ENCODE assay signal across 15 cellular contexts in the genomic region with DNA sequence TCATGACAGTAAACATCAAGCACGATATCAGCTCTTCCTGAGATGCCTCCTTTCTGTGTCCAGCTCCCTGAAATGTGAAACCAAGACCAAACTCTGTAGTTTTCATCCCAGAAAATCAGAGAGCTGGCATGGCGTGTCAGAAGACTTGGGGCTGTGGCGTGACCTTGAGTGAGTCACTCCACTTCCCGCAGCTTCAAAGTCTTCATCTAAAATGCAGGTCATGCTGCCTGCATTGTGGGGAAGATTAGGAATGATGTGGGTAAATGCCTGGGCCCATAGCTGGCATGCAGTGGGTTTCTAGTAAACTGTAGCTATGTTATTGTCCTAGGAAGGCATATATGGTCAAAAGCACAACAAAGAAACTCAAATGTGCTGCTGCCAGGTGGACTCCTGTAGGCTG. TPM values are rescaled to one million over a fixed set of nuclear protein-coding genes. Genes with fewer than 3 reads are reported as not detected.
DNase-seq lines count a peak whose midpoint lies in the region; ATAC-seq, FAIRE-seq and TF ChIP-seq lines count a peak whose summit lies in the region.
"Had no signal": no experiment of that assay in that cellular context is flagged by ENCODE, and none has a peak within 500 bp of the region (broad histone marks: within the 10 kb centered on the region; RNA-seq: fewer than 3 reads in every experiment).

No MANE protein-coding gene starts in this region.

- no peak for TF ChIP-seq POLR2A in GM12891 (IDR thresholded peaks at IDR 0.05; ENCODE audit: low read depth, low read length)

- peaks cover 5% of the 10 kb centered on the region for H3K9me3 ChIP-seq in adipocyte (ENCODE audit: control insufficient read depth, low read length)
- H3K9me3 ChIP-seq: ascending aorta had no signal

- no peaks in the 10 kb centered on the region for H3K36me3 ChIP-seq in adipocyte (ENCODE audit: control insufficient read depth, insufficient read depth, low read length, severe bottlenecking)

- peaks cover 44 to 72% of the 10 kb centered on the region in 2 donors for H3K36me3 Mint-ChIP-seq in stimulated activated naive B cell treated with anti-CD40 and anti-IgM and Interleukin-4, amounts not matched to agents 10 μg/mL and 1 μg/mL and 100 μg/mL, for 72 hours

- H3K9ac ChIP-seq in adipocyte (ENCODE audit: low read length) = no peak overlapping the region
- H3K9ac ChIP-seq: BLaER1 treated with 17β-estradiol and CSF1 and Interleukin-3, amounts not matched to agents 10 nM and 100 nM had no signal

- DNase-seq in AG08395 (ENCODE audit: low spot score) (peak; percentile 19), HCEC 1CT (peak; percentile 76), adipocyte (ENCODE audit: low read depth) (peak; percentile 61), foreskin melanocyte (peak; percentile 27), GM12891 (ENCODE audit: insufficient read length, low spot score) (no peak), frontal cortex (ENCODE audit: low spot score in 2 of 2) (no peak)
- no peak for DNase-seq in stimulated activated naive B cell treated with anti-CD40 and anti-IgM and Interleukin-4, amounts not matched to agents 10 μg/mL and 1 μg/mL and 100 μg/mL, for 72 hours
- no peak for DNase-seq in stimulated activated CD4-positive, alpha-beta T cell treated with anti-CD3 and anti-CD28 coated beads, Interleukin-4, amount 100 ng/mL, for 4 hours
- DNase-seq: activated CD4-positive, alpha-beta T cell treated with anti-CD3 and anti-CD28 coated beads for 36 hours; mesendoderm; NCI-H2171; posterior cingulate gyrus; stimulated activated naive CD4-positive, alpha-beta T cell treated with Interleukin-2 at 50 U/mL for 16 hours had no signal

- H3K4me1 ChIP-seq in adipocyte (ENCODE audit: control insufficient read depth, insufficient read depth, low read length) = no peaks in the 10 kb centered on the region
- H3K4me1 ChIP-seq: ascending aorta had no signal

- FAIRE-seq in GM12891 (lab: Jason Lieb, UNC) (no peak), frontal cortex (lab: Jason Lieb, UNC) (no peak)

- no peak overlapping the region for H3K4me3 ChIP-seq in adipocyte (ENCODE audit: low read length)
- H3K4me3 ChIP-seq: ascending aorta; BLaER1 treated with 17β-estradiol and CSF1 and Interleukin-3, amounts not matched to agents 10 nM and 100 nM had no signal

- H3K27me3 Mint-ChIP-seq in stimulated activated naive B cell treated with anti-CD40 and anti-IgM and Interleukin-4, amounts not matched to agents 10 μg/mL and 1 μg/mL and 100 μg/mL, for 72 hours = no peaks in the 10 kb centered on the region
- H3K27me3 Mint-ChIP-seq: activated CD4-positive, alpha-beta T cell treated with anti-CD3 and anti-CD28 coated beads for 36 hours had no signal

- H3K27me3 ChIP-seq in adipocyte (replicated peaks; ENCODE audit: control insufficient read depth, insufficient read depth, low read length) = no peaks in the 10 kb centered on the region
- H3K27me3 ChIP-seq: ascending aorta; BLaER1 treated with 17β-estradiol and CSF1 and Interleukin-3, amounts not matched to agents 10 nM and 100 nM had no signal

- H3K27ac Mint-ChIP-seq in stimulated activated naive B cell treated with anti-CD40 and anti-IgM and Interleukin-4, amounts not matched to agents 10 μg/mL and 1 μg/mL and 100 μg/mL, for 72 hours = no peak overlapping the region
- H3K27ac Mint-ChIP-seq: activated CD4-positive, alpha-beta T cell treated with anti-CD3 and anti-CD28 coated beads for 36 hours had no signal

- no peaks in the 10 kb centered on the region for H3K4me1 Mint-ChIP-seq in stimulated activated naive B cell treated with anti-CD40 and anti-IgM and Interleukin-4, amounts not matched to agents 10 μg/mL and 1 μg/mL and 100 μg/mL, for 72 hours
- H3K4me1 Mint-ChIP-seq: activated CD4-positive, alpha-beta T cell treated with anti-CD3 and anti-CD28 coated beads for 36 hours had no signal

- H3K4me3 Mint-ChIP-seq in stimulated activated naive B cell treated with anti-CD40 and anti-IgM and Interleukin-4, amounts not matched to agents 10 μg/mL and 1 μg/mL and 100 μg/mL, for 72 hours = no peak overlapping the region
- H3K4me3 Mint-ChIP-seq: activated CD4-positive, alpha-beta T cell treated with anti-CD3 and anti-CD28 coated beads for 36 hours had no signal

- no peak for ATAC-seq in stimulated activated naive B cell treated with anti-CD40 and anti-IgM and Interleukin-4, amounts not matched to agents 10 μg/mL and 1 μg/mL and 100 μg/mL, for 72 hours (replicated peaks)
- ATAC-seq: activated CD4-positive, alpha-beta T cell treated with anti-CD3 and anti-CD28 coated beads for 36 hours had no signal

- H3K9me3 Mint-ChIP-seq in stimulated activated naive B cell treated with anti-CD40 and anti-IgM and Interleukin-4, amounts not matched to agents 10 μg/mL and 1 μg/mL and 100 μg/mL, for 72 hours = peaks cover 9 to 10% of the 10 kb centered on the region in 2 donors

TF ChIP-seq in GM12891, 5 proteins besides CTCF, POLR2A, EP300 and RAD21:
- TF ChIP-seq TAF1 (IDR thresholded peaks at IDR 0.05; ENCODE audit: low read depth, low read length) = no peak
- TF ChIP-seq SPI1 (IDR thresholded peaks at IDR 0.05; ENCODE audit: low read depth, low read length) = no peak
- no peak for TF ChIP-seq POLR2AphosphoS5 (IDR thresholded peaks at IDR 0.05; ENCODE audit: low read depth, low read length)
- no peak for TF ChIP-seq POU2F2 (IDR thresholded peaks at IDR 0.05; ENCODE audit: low read depth, low read length)
- no peak for TF ChIP-seq PAX5 (IDR thresholded peaks at IDR 0.05; ENCODE audit: insufficient read depth, low read length, severe bottlenecking)
TF ChIP-seq in GM12891: peak in this region for 0.

RNA-seq across cellular contexts. Expression of gene OAS2, which starts 28.8 kb away (rescaled TPM):
- 53.3 TPM for polyA plus RNA-seq in GM12891 (2012; ENCODE audit: low read depth, missing spikeins)
- 0.82 TPM for total RNA-seq in frontal cortex

RNA-seq across cellular contexts. Expression of gene DTX1, which starts 49.4 kb away (rescaled TPM):
- 25.4 TPM for polyA plus RNA-seq in GM12891 (2012; ENCODE audit: low read depth, missing spikeins)
- 18.3 TPM for total RNA-seq in frontal cortex

Comparison
In these comparisons a context has a peak if more than half of its experiments do, and no peak if none do; other contexts are left out.
1. DNase-seq: peak in AG08395 (single experiment), HCEC 1CT (single experiment), adipocyte (single experiment) and foreskin melanocyte (single experiment); none in stimulated activated naive B cell treated with anti-CD40 and anti-IgM and Interleukin-4, amounts not matched to agents 10 μg/mL and 1 μg/mL and 100 μg/mL, for 72 hours (single experiment), stimulated activated CD4-positive, alpha-beta T cell treated with anti-CD3 and anti-CD28 coated beads, Interleukin-4, amount 100 ng/mL, for 4 hours (0 of 2), GM12891 (single experiment) and frontal cortex (0 of 2).